ENCODE assay signal across 9 cellular contexts in genomic region chr2:75465317-75465998, GRCh38.
A peak's percentile ranks its signal among the peaks of the same experiment; 100 is the strongest.
DNase-seq lines count a peak whose midpoint lies in the region; ATAC-seq and TF ChIP-seq lines count a peak whose summit lies in the region.
"Had no signal": no experiment of that assay in that cellular context is flagged by ENCODE, and none has a peak within 500 bp of the region (broad histone marks: within the 10 kb centered on the region; RNA-seq: fewer than 3 reads in every experiment).

No MANE protein-coding gene starts in this region.

- no peak overlapping the region for H3K27ac Mint-ChIP-seq in activated CD4-positive, alpha-beta T cell treated with anti-CD3 and anti-CD28 coated beads, Interleukin-2, amount 10 ng/mL, durations not matched to agents 7 days and 5 days

- DNase-seq in A172 (ENCODE audit: low spot score): peak; percentile 50
- no peak for DNase-seq in RWPE2 (ENCODE audit: low spot score)
- DNase-seq in foreskin fibroblast: peak; percentile 26 to 71
- no peak for DNase-seq in activated CD4-positive, alpha-beta T cell treated with anti-CD3 and anti-CD28 coated beads, Interleukin-2, amount 10 ng/mL, durations not matched to agents 7 days and 5 days
- no peak for DNase-seq in occipital lobe (lab: John Stamatoyannopoulos, UW)
- no peak for DNase-seq in GM20000 (ENCODE audit: low spot score)
- DNase-seq: stimulated activated CD4-positive, alpha-beta T cell treated with anti-CD3 and anti-CD28 coated beads, Interleukin-1b, Interleukin-23, amount 100 ng/mL, for 48 hours had no signal

- no peak overlapping the region for H3K4me3 ChIP-seq in RWPE2 (ENCODE audit: severe bottlenecking)
- no peak overlapping the region for H3K4me3 ChIP-seq in foreskin fibroblast (ENCODE audit: low read depth in 1 of 2, low read length in 2 of 2)

- H3K36me3 ChIP-seq in RWPE2 (ENCODE audit: low read depth): no peaks in the 10 kb centered on the region

- POLR2A ChIA-PET in activated CD4-positive, alpha-beta T cell treated with anti-CD3 and anti-CD28 coated beads, Interleukin-2, amount 10 ng/mL, durations not matched to agents 7 days and 5 days (lab: Charles Lee): no interaction called here

- no peaks in the 10 kb centered on the region for H3K4me1 ChIP-seq in RWPE2 (ENCODE audit: insufficient read depth, poor library complexity, severe bottlenecking)

- peaks cover 10% of the 10 kb centered on the region for H3K27me3 ChIP-seq in RWPE2 (ENCODE audit: insufficient read depth, poor library complexity, severe bottlenecking)

- H3K4me1 Mint-ChIP-seq in activated CD4-positive, alpha-beta T cell treated with anti-CD3 and anti-CD28 coated beads, Interleukin-2, amount 10 ng/mL, durations not matched to agents 7 days and 5 days: no peaks in the 10 kb centered on the region

- H3K9me3 ChIP-seq in RWPE2 (ENCODE audit: severe bottlenecking): no peaks in the 10 kb centered on the region

- no peak overlapping the region for H3K27ac ChIP-seq in RWPE2 (ENCODE audit: poor library complexity, severe bottlenecking)

- peak; percentile 7 for TF ChIP-seq CTCF in GM12873 (IDR thresholded peaks at IDR 0.05; ENCODE audit: insufficient read depth, low read depth, low read length, missing control alignments)
- peak; percentile 51 for TF ChIP-seq CTCF in RWPE2 (IDR thresholded peaks at IDR 0.05; ENCODE audit: poor library complexity, severe bottlenecking)
- TF ChIP-seq CTCF in foreskin fibroblast (IDR thresholded peaks at IDR 0.05; ENCODE audit: low read depth, low read length): peak; percentile 81
- no peak for TF ChIP-seq CTCF in GM20000 (IDR thresholded peaks at IDR 0.05; ENCODE audit: extremely low read depth, missing control alignments)

- ATAC-seq in RWPE2 (ENCODE audit: low read depth) (peak; percentile 72; the same call in 2 of the 3 replicates), HG02763 (IDR thresholded peaks at IDR 0.05; ENCODE audit: unreplicated experiment) (no peak)

- H3K27me3 Mint-ChIP-seq in activated CD4-positive, alpha-beta T cell treated with anti-CD3 and anti-CD28 coated beads, Interleukin-2, amount 10 ng/mL, durations not matched to agents 7 days and 5 days: peaks cover 26% of the 10 kb centered on the region

- no peaks in the 10 kb centered on the region for H3K36me3 Mint-ChIP-seq in activated CD4-positive, alpha-beta T cell treated with anti-CD3 and anti-CD28 coated beads, Interleukin-2, amount 10 ng/mL, durations not matched to agents 7 days and 5 days (ENCODE audit: low read depth)

- no peaks in the 10 kb centered on the region for H3K9me3 Mint-ChIP-seq in activated CD4-positive, alpha-beta T cell treated with anti-CD3 and anti-CD28 coated beads, Interleukin-2, amount 10 ng/mL, durations not matched to agents 7 days and 5 days

- CTCF ChIA-PET in activated CD4-positive, alpha-beta T cell treated with anti-CD3 and anti-CD28 coated beads, Interleukin-2, amount 10 ng/mL, durations not matched to agents 7 days and 5 days (lab: Charles Lee): no interaction called here

- H3K4me3 Mint-ChIP-seq in activated CD4-positive, alpha-beta T cell treated with anti-CD3 and anti-CD28 coated beads, Interleukin-2, amount 10 ng/mL, durations not matched to agents 7 days and 5 days: no peak overlapping the region

Comparison
In these comparisons a context has a peak if more than half of its experiments do, and no peak if none do; other contexts are left out.
1. DNase-seq: peak in A172 (single experiment) and foreskin fibroblast (2 of 2); none in RWPE2 (single experiment), activated CD4-positive, alpha-beta T cell treated with anti-CD3 and anti-CD28 coated beads, Interleukin-2, amount 10 ng/mL, durations not matched to agents 7 days and 5 days (single experiment), occipital lobe (single experiment) and GM20000 (single experiment).